In the genomic region with DNA sequence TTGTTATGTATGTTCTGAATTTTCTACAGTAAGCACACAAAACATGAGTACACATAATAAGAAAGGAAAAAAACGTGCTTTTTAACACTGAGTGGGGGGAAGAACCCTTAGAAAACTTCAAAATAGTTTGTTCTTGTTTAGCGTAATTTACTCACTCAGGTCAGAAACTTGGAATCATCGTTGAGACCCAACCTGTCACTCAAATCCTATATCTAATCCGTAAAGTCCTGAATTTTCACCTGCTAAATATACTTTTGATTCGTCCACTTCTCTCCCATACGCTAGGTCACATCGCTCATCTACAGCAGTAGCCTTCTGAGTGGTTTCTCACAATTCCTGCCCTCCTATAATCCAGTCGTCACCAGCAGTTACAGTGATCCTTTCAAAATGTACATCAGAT, we compare ENCODE assay signal across 1 cellular context.
A peak's percentile ranks its signal among the peaks of the same experiment; 100 is the strongest.
TF ChIP-seq lines count a peak whose summit lies in the region.

No MANE protein-coding gene starts in this region.

TF ChIP-seq in GM12878, 131 proteins besides CTCF, POLR2A, EP300 and RAD21:
- no peak for TF ChIP-seq MXI1 (IDR thresholded peaks at IDR 0.05; ENCODE audit: low read depth, low read length)
- TF ChIP-seq, protein P1, sequence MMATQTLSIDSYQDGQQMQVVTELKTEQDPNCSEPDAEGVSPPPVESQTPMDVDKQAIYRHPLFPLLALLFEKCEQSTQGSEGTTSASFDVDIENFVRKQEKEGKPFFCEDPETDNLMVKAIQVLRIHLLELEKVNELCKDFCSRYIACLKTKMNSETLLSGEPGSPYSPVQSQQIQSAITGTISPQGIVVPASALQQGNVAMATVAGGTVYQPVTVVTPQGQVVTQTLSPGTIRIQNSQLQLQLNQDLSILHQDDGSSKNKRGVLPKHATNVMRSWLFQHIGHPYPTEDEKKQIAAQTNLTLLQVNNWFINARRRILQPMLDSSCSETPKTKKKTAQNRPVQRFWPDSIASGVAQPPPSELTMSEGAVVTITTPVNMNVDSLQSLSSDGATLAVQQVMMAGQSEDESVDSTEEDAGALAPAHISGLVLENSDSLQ (IDR thresholded peaks at IDR 0.05): peak; percentile 51; the same call in 1 of the 2 replicates
